ENCODE assay signal across 25 cellular contexts in genomic region chr16:84579936-84580335, GRCh38. TPM values are rescaled to one million over a fixed set of nuclear protein-coding genes. Genes with fewer than 3 reads are reported as not detected.
A peak's percentile ranks its signal among the peaks of the same experiment; 100 is the strongest.
DNase-seq lines count a peak whose midpoint lies in the region; ATAC-seq and TF ChIP-seq lines count a peak whose summit lies in the region.
"Had no signal": no experiment of that assay in that cellular context is flagged by ENCODE, and none has a peak within 500 bp of the region (broad histone marks: within the 10 kb centered on the region; RNA-seq: fewer than 3 reads in every experiment).

No MANE protein-coding gene starts in this region.

- no peak for TF ChIP-seq CTCF in osteocyte (IDR thresholded peaks at IDR 0.05)

- intact Hi-C loops in activated T-helper 2 cell treated with anti-CD3 and anti-CD28 coated beads, Interferon-gamma antibody, Interleukin-2, Interleukin-4, amounts not matched to agents 10 μg/mL and 5 μg/mL and 100 μg/mL, durations not matched to agents 14 hours and 24 hours and 36 hours (cut with micrococcal nuclease): no loop called here

- peak overlapping the region; percentile 11 for H3K27ac Mint-ChIP-seq in activated naive CD8-positive, alpha-beta T cell
- H3K27ac Mint-ChIP-seq in activated naive CD8-positive, alpha-beta T cell treated with anti-CD3 and anti-CD28 coated beads, Interleukin-2, amount 50 U/mL, for 24 hours: no peak overlapping the region
- H3K27ac Mint-ChIP-seq in activated T-helper 2 cell treated with anti-CD3 and anti-CD28 coated beads, Interferon-gamma antibody, Interleukin-2, Interleukin-4, amounts not matched to agents 10 μg/mL and 5 μg/mL and 100 μg/mL, durations not matched to agents 14 hours and 24 hours and 36 hours: peak overlapping the region; percentile 17
- H3K27ac Mint-ChIP-seq in naive thymus-derived CD8-positive, alpha-beta T cell: peak overlapping the region in 9 of 10 donors; percentile 31 to 80 (median 63)
- H3K27ac Mint-ChIP-seq in osteocyte (ENCODE audit: unreplicated experiment): no peak overlapping the region
- H3K27ac Mint-ChIP-seq: stimulated activated naive CD8-positive, alpha-beta T cell treated with anti-CD3 and anti-CD28 coated beads, Interleukin-15, Interleukin-2, amounts not matched to agents 100 ng/mL and 50 ng/mL, for 24 hours had no signal

- no peak for DNase-seq in activated naive CD8-positive, alpha-beta T cell treated with anti-CD3 and anti-CD28 coated beads, Interleukin-2, amount 50 U/mL, for 24 hours
- no peak for DNase-seq in activated T-helper 2 cell treated with anti-CD3 and anti-CD28 coated beads, Interferon-gamma antibody, Interleukin-2, Interleukin-4, amounts not matched to agents 10 μg/mL and 5 μg/mL and 100 μg/mL, durations not matched to agents 14 hours and 24 hours and 36 hours (ENCODE audit: low spot score)
- no peak for DNase-seq in naive thymus-derived CD8-positive, alpha-beta T cell
- no peak for DNase-seq in islet precursor cell
- no peak for DNase-seq in NCI-H146 (lab: John Stamatoyannopoulos, UW)
- no peak for DNase-seq in osteocyte (ENCODE audit: extremely low spot score, unreplicated experiment)
- DNase-seq: activated CD4-positive, alpha-beta T cell treated with anti-CD3 and anti-CD28 coated beads for 1 hour; DMS 273 treated with DMSO at 0.1 percent for 48 hours; effector CD8-positive, alpha-beta T cell; erythroblast; foreskin fibroblast; left ventricle myocardium superior; mucosa of descending colon; NCI-H2029; NCI-H2227 treated with DMSO at 0.1 percent for 48 hours; NCI-H774; nucleus accumbens; PC-9; stimulated activated CD4-positive, alpha-beta T cell treated with anti-CD3 and anti-CD28 coated beads, Interleukin-4, amount 100 ng/mL, for 24 hours; transverse colon had no signal

- no peaks in the 10 kb centered on the region for H3K36me3 Mint-ChIP-seq in activated naive CD8-positive, alpha-beta T cell
- peaks cover 45% of the 10 kb centered on the region for H3K36me3 Mint-ChIP-seq in activated naive CD8-positive, alpha-beta T cell treated with anti-CD3 and anti-CD28 coated beads, Interleukin-2, amount 50 U/mL, for 24 hours (ENCODE audit: low read depth)
- H3K36me3 Mint-ChIP-seq in activated T-helper 2 cell treated with anti-CD3 and anti-CD28 coated beads, Interferon-gamma antibody, Interleukin-2, Interleukin-4, amounts not matched to agents 10 μg/mL and 5 μg/mL and 100 μg/mL, durations not matched to agents 14 hours and 24 hours and 36 hours (ENCODE audit: low read depth): peaks cover 73% of the 10 kb centered on the region
- peaks cover 0 to 63% (median 2%) of the 10 kb centered on the region in 3 donors for H3K36me3 Mint-ChIP-seq in naive thymus-derived CD8-positive, alpha-beta T cell
- no peaks in the 10 kb centered on the region for H3K36me3 Mint-ChIP-seq in osteocyte (ENCODE audit: unreplicated experiment)

- H3K4me3 Mint-ChIP-seq in activated naive CD8-positive, alpha-beta T cell: peak overlapping the region; percentile 15
- no peak overlapping the region for H3K4me3 Mint-ChIP-seq in activated naive CD8-positive, alpha-beta T cell treated with anti-CD3 and anti-CD28 coated beads, Interleukin-2, amount 50 U/mL, for 24 hours
- no peak overlapping the region for H3K4me3 Mint-ChIP-seq in activated T-helper 2 cell treated with anti-CD3 and anti-CD28 coated beads, Interferon-gamma antibody, Interleukin-2, Interleukin-4, amounts not matched to agents 10 μg/mL and 5 μg/mL and 100 μg/mL, durations not matched to agents 14 hours and 24 hours and 36 hours (ENCODE audit: low read depth)
- H3K4me3 Mint-ChIP-seq in naive thymus-derived CD8-positive, alpha-beta T cell: peak overlapping the region in 3 of 10 donors; percentile 18 to 48 (median 21)
- no peak overlapping the region for H3K4me3 Mint-ChIP-seq in osteocyte (ENCODE audit: unreplicated experiment)
- H3K4me3 Mint-ChIP-seq: stimulated activated naive CD8-positive, alpha-beta T cell treated with anti-CD3 and anti-CD28 coated beads, Interleukin-15, Interleukin-2, amounts not matched to agents 100 ng/mL and 50 ng/mL, for 24 hours had no signal

- no peaks in the 10 kb centered on the region for H3K27me3 Mint-ChIP-seq in activated naive CD8-positive, alpha-beta T cell
- no peaks in the 10 kb centered on the region for H3K27me3 Mint-ChIP-seq in activated naive CD8-positive, alpha-beta T cell treated with anti-CD3 and anti-CD28 coated beads, Interleukin-2, amount 50 U/mL, for 24 hours
- no peaks in the 10 kb centered on the region for H3K27me3 Mint-ChIP-seq in activated T-helper 2 cell treated with anti-CD3 and anti-CD28 coated beads, Interferon-gamma antibody, Interleukin-2, Interleukin-4, amounts not matched to agents 10 μg/mL and 5 μg/mL and 100 μg/mL, durations not matched to agents 14 hours and 24 hours and 36 hours (ENCODE audit: low read depth)
- no peaks in the 10 kb centered on the region for H3K27me3 Mint-ChIP-seq in naive thymus-derived CD8-positive, alpha-beta T cell
- no peaks in the 10 kb centered on the region for H3K27me3 Mint-ChIP-seq in osteocyte (ENCODE audit: unreplicated experiment)
- H3K27me3 Mint-ChIP-seq: stimulated activated naive CD8-positive, alpha-beta T cell treated with anti-CD3 and anti-CD28 coated beads, Interleukin-15, Interleukin-2, amounts not matched to agents 100 ng/mL and 50 ng/mL, for 24 hours had no signal

- no peak for ATAC-seq in activated naive CD8-positive, alpha-beta T cell treated with anti-CD3 and anti-CD28 coated beads, Interleukin-2, amount 50 U/mL, for 24 hours
- ATAC-seq in naive thymus-derived CD8-positive, alpha-beta T cell: no peak
- ATAC-seq in HG03521 (IDR thresholded peaks at IDR 0.05; ENCODE audit: unreplicated experiment): no peak
- ATAC-seq: A549; activated naive CD4-positive, alpha-beta T cell treated with anti-CD3 and anti-CD28 coated beads, Interleukin-2, amount 50 U/mL, for 72 hours; left ventricle myocardium superior; mucosa of descending colon had no signal

- no peaks in the 10 kb centered on the region for H3K9me3 Mint-ChIP-seq in activated naive CD8-positive, alpha-beta T cell (ENCODE audit: low read depth)
- H3K9me3 Mint-ChIP-seq in activated naive CD8-positive, alpha-beta T cell treated with anti-CD3 and anti-CD28 coated beads, Interleukin-2, amount 50 U/mL, for 24 hours: no peaks in the 10 kb centered on the region
- H3K9me3 Mint-ChIP-seq in activated T-helper 2 cell treated with anti-CD3 and anti-CD28 coated beads, Interferon-gamma antibody, Interleukin-2, Interleukin-4, amounts not matched to agents 10 μg/mL and 5 μg/mL and 100 μg/mL, durations not matched to agents 14 hours and 24 hours and 36 hours: no peaks in the 10 kb centered on the region
- no peaks in the 10 kb centered on the region for H3K9me3 Mint-ChIP-seq in naive thymus-derived CD8-positive, alpha-beta T cell
- H3K9me3 Mint-ChIP-seq in osteocyte (ENCODE audit: unreplicated experiment): no peaks in the 10 kb centered on the region
- H3K9me3 Mint-ChIP-seq: activated naive CD4-positive, alpha-beta T cell treated with anti-CD3 and anti-CD28 coated beads, Interleukin-2, amount 50 U/mL, for 72 hours; stimulated activated naive CD8-positive, alpha-beta T cell treated with anti-CD3 and anti-CD28 coated beads, Interleukin-15, Interleukin-2, amounts not matched to agents 100 ng/mL and 50 ng/mL, for 24 hours had no signal

- peaks cover 62% of the 10 kb centered on the region for H3K4me1 Mint-ChIP-seq in activated naive CD8-positive, alpha-beta T cell (ENCODE audit: low read depth)
- peaks cover 43% of the 10 kb centered on the region for H3K4me1 Mint-ChIP-seq in activated naive CD8-positive, alpha-beta T cell treated with anti-CD3 and anti-CD28 coated beads, Interleukin-2, amount 50 U/mL, for 24 hours
- peaks cover 44% of the 10 kb centered on the region for H3K4me1 Mint-ChIP-seq in activated T-helper 2 cell treated with anti-CD3 and anti-CD28 coated beads, Interferon-gamma antibody, Interleukin-2, Interleukin-4, amounts not matched to agents 10 μg/mL and 5 μg/mL and 100 μg/mL, durations not matched to agents 14 hours and 24 hours and 36 hours (ENCODE audit: low read depth)
- peaks cover 9 to 73% (median 59%) of the 10 kb centered on the region in 4 donors for H3K4me1 Mint-ChIP-seq in naive thymus-derived CD8-positive, alpha-beta T cell
- peaks cover 6% of the 10 kb centered on the region for H3K4me1 Mint-ChIP-seq in osteocyte (ENCODE audit: unreplicated experiment)

- POLR2A ChIA-PET in naive thymus-derived CD8-positive, alpha-beta T cell (lab: Charles Lee): interaction anchor here (0.6 to 2.6 kb wide), 3 partner anchors 13 to 29 kb away, joined by 4 to 5 read pairs (median 5); no protein-coding TSS in a partner anchor

RNA-seq across cellular contexts. Expression of gene COTL1, which starts 37.9 kb away (rescaled TPM):
- total RNA-seq in activated T-helper 2 cell treated with anti-CD3 and anti-CD28 coated beads, Interferon-gamma antibody, Interleukin-2, Interleukin-4, amounts not matched to agents 10 μg/mL and 5 μg/mL and 100 μg/mL, durations not matched to agents 14 hours and 24 hours and 36 hours: 478 and 483 TPM in 2 replicates
- 100 to 1,000 TPM in 1 of 2 experiments, 10 to 100 TPM in 1; 99.1 to 101 TPM for total RNA-seq in naive thymus-derived CD8-positive, alpha-beta T cell
- 100 to 1,000 TPM; 341 to 512 (median 425) TPM for polyA plus RNA-seq in naive thymus-derived CD8-positive, alpha-beta T cell
- 102 and 103 TPM in 2 replicates for total RNA-seq in osteocyte

Comparison
In these comparisons a context has a peak if more than half of its experiments do, and no peak if none do; other contexts are left out.
1. H3K27ac Mint-ChIP-seq: peak in activated naive CD8-positive, alpha-beta T cell (single experiment), activated T-helper 2 cell treated with anti-CD3 and anti-CD28 coated beads, Interferon-gamma antibody, Interleukin-2, Interleukin-4, amounts not matched to agents 10 μg/mL and 5 μg/mL and 100 μg/mL, durations not matched to agents 14 hours and 24 hours and 36 hours (single experiment) and naive thymus-derived CD8-positive, alpha-beta T cell (9 of 10); none in activated naive CD8-positive, alpha-beta T cell treated with anti-CD3 and anti-CD28 coated beads, Interleukin-2, amount 50 U/mL, for 24 hours (single experiment) and osteocyte (single experiment).